8 cellular contexts compared by ENCODE assay signal in genomic region chr1:182084487-182085316, GRCh38. TPM values are rescaled to one million over a fixed set of nuclear protein-coding genes. Genes with fewer than 3 reads are reported as not detected.
A peak's percentile ranks its signal among the peaks of the same experiment; 100 is the strongest.
DNase-seq lines count a peak whose midpoint lies in the region; ATAC-seq and TF ChIP-seq lines count a peak whose summit lies in the region.

No MANE protein-coding gene starts in this region.

- ATAC-seq in HG02870 (IDR thresholded peaks at IDR 0.05; ENCODE audit: unreplicated experiment): peak; percentile 63
- ATAC-seq in HG03097 (IDR thresholded peaks at IDR 0.05; ENCODE audit: low FRiP score, unreplicated experiment): no peak

- H3K4me1 ChIP-seq in breast epithelium: no peaks in the 10 kb centered on the region

- DNase-seq in GM10266 (ENCODE audit: extremely low spot score): peak; percentile 77
- DNase-seq in NCI-H2107 treated with DMSO at 0.1 percent for 48 hours (lab: John Stamatoyannopoulos, UW; ENCODE audit: unreplicated experiment): peak; percentile 74
- DNase-seq in breast epithelium (ENCODE audit: low spot score in 2 of 2): peak; percentile 86 to 88
- peak; percentile 96 for DNase-seq in inferior parietal cortex (ENCODE audit: extremely low spot score)
- DNase-seq in stimulated activated CD4-positive, alpha-beta T cell treated with anti-CD3 and anti-CD28 coated beads, Interleukin-15, amount 100 ng/mL, for 1 hour (ENCODE audit: low read depth in 1 of 2, low spot score in 1 of 2): peak; percentile 60 to 62

- H3K27me3 ChIP-seq in breast epithelium: no peaks in the 10 kb centered on the region

- intact Hi-C loops in breast epithelium (cut with DNase I; ENCODE audit: low total_unique reads): loop anchor here (10.0 kb wide), 1 partner anchor 510 kb away; no protein-coding TSS in a partner anchor

- no peak overlapping the region for H3K27ac ChIP-seq in VCaP
- H3K27ac ChIP-seq in breast epithelium: peak overlapping the region; percentile 66 to 78

- H3K9me3 ChIP-seq in breast epithelium: no peaks in the 10 kb centered on the region

- H3K4me3 ChIP-seq in breast epithelium: peak overlapping the region in 1 of 3 donors; percentile 32

- TF ChIP-seq CTCF in GM10266 (IDR thresholded peaks at IDR 0.05; ENCODE audit: control insufficient read depth, insufficient read depth, low read depth, missing control alignments) (peak; percentile 78), VCaP (conservative IDR thresholded peaks at IDR 0.05) (peak; percentile 81), breast epithelium (IDR thresholded peaks at IDR 0.05) (peak; percentile 70 to 97 (median 95))

- TF ChIP-seq POLR2A in breast epithelium (IDR thresholded peaks at IDR 0.05): no peak

- no peaks in the 10 kb centered on the region for H3K36me3 ChIP-seq in breast epithelium

RNA-seq across cellular contexts. Expression of gene ZNF648, which starts 23.2 kb away (rescaled TPM):
- total RNA-seq in breast epithelium: 1 to 10 TPM in 2 of 3 donors, not detected in 1; 3.2 to 3.3 TPM
